ENCODE assay signal across 16 cellular contexts in genomic region chr1:189616893-189617292, GRCh38.
A peak's percentile ranks its signal among the peaks of the same experiment; 100 is the strongest.
DNase-seq lines count a peak whose midpoint lies in the region; ATAC-seq and TF ChIP-seq lines count a peak whose summit lies in the region.
"Had no signal": no experiment of that assay in that cellular context is flagged by ENCODE, and none has a peak within 500 bp of the region (broad histone marks: within the 10 kb centered on the region; RNA-seq: fewer than 3 reads in every experiment).

No MANE protein-coding gene starts in this region.

- DNase-seq in COLO829 (ENCODE audit: low spot score) = peak; percentile 90
- DNase-seq in NCI-H226 = peak; percentile 79
- DNase-seq in brain microvascular endothelial cell = peak; percentile 8
- DNase-seq in kidney glomerular epithelial cell (lab: John Stamatoyannopoulos, UW) = peak; percentile 89
- no peak for DNase-seq in NCI-H2171 (lab: John Stamatoyannopoulos, UW)
- no peak for DNase-seq in NCI-H146 treated with DMSO at 0.1 percent for 48 hours (lab: John Stamatoyannopoulos, UW; ENCODE audit: unreplicated experiment)
- no peak for DNase-seq in natural killer cell
- DNase-seq in endodermal cell = no peak
- DNase-seq: activated CD8-positive, alpha-beta T cell treated with anti-CD3 and anti-CD28 coated beads, Interleukin-2, amount 10 ng/mL, durations not matched to agents 7 days and 5 days; activated gamma-delta T cell; NCI-H1105 treated with DMSO at 0.1 percent for 48 hours; NCI-H524 treated with DMSO at 0.1 percent for 48 hours; Right ventricle myocardium superior; transverse colon had no signal

- intact Hi-C loops in natural killer cell (cut with micrococcal nuclease) = no loop called here

- H3K36me3 Mint-ChIP-seq in natural killer cell = no peaks in the 10 kb centered on the region
- H3K36me3 Mint-ChIP-seq in endodermal cell (ENCODE audit: low read depth) = no peaks in the 10 kb centered on the region

- H3K4me1 Mint-ChIP-seq in natural killer cell (no peaks in the 10 kb centered on the region), endodermal cell (no peaks in the 10 kb centered on the region)

- H3K36me3 ChIP-seq in brain microvascular endothelial cell (replicated peaks) (no peaks in the 10 kb centered on the region), endodermal cell (ENCODE audit: control insufficient read depth, insufficient read depth, low read length) (no peaks in the 10 kb centered on the region)
- H3K36me3 ChIP-seq: HAP-1, transverse colon had no signal

- H3K4me3 Mint-ChIP-seq in natural killer cell (no peak overlapping the region), endodermal cell (no peak overlapping the region)
- H3K4me3 Mint-ChIP-seq: activated CD8-positive, alpha-beta T cell treated with anti-CD3 and anti-CD28 coated beads, Interleukin-2, amount 10 ng/mL, durations not matched to agents 7 days and 5 days had no signal

- H3K4me3 ChIP-seq in brain microvascular endothelial cell (ENCODE audit: low read depth, low read length) (no peak overlapping the region), endodermal cell (ENCODE audit: low read length) (no peak overlapping the region)
- H3K4me3 ChIP-seq: HAP-1, transverse colon had no signal

- in situ Hi-C loops in brain microvascular endothelial cell (cut with HindIII; ENCODE audit: low pct_ligation_motif_present, low sequenced_read_pairs) = no loop called here

- no peaks in the 10 kb centered on the region for H3K9me3 ChIP-seq in endodermal cell (ENCODE audit: control insufficient read depth, low read length)
- H3K9me3 ChIP-seq: HAP-1, transverse colon had no signal

- no peaks in the 10 kb centered on the region for H3K4me1 ChIP-seq in endodermal cell (ENCODE audit: control insufficient read depth, insufficient read depth, low read length)
- H3K4me1 ChIP-seq: HAP-1, transverse colon had no signal

- H3K27ac ChIP-seq in brain microvascular endothelial cell (no peak overlapping the region), endodermal cell (ENCODE audit: low read depth, low read length) (no peak overlapping the region)
- H3K27ac ChIP-seq: transverse colon had no signal

- H3K9me3 Mint-ChIP-seq in natural killer cell = peaks cover 6 to 10% of the 10 kb centered on the region in 2 donors
- H3K9me3 Mint-ChIP-seq in endodermal cell = no peaks in the 10 kb centered on the region

- WGBS in endodermal cell (ENCODE audit: insufficient coverage in 1 of 2, insufficient read length in 1 of 2), 2 experiments = 76% methylated on average over 5 of the region's 5 CpGs; no CpG with 5 or more reads in 1 of the 2 experiments

- H3K27me3 ChIP-seq in brain microvascular endothelial cell (replicated peaks) (no peaks in the 10 kb centered on the region), endodermal cell (ENCODE audit: control insufficient read depth, insufficient read depth, low read length, poor library complexity, severe bottlenecking) (no peaks in the 10 kb centered on the region)
- H3K27me3 ChIP-seq: transverse colon had no signal

- H3K27ac Mint-ChIP-seq in natural killer cell (no peak overlapping the region), endodermal cell (no peak overlapping the region)
- H3K27ac Mint-ChIP-seq: activated CD8-positive, alpha-beta T cell treated with anti-CD3 and anti-CD28 coated beads, Interleukin-2, amount 10 ng/mL, durations not matched to agents 7 days and 5 days had no signal

- H3K27me3 Mint-ChIP-seq in natural killer cell (ENCODE audit: low read depth in 2 of 2) (no peaks in the 10 kb centered on the region), endodermal cell (ENCODE audit: insufficient read depth) (no peaks in the 10 kb centered on the region)

- no peak for ATAC-seq in natural killer cell
- ATAC-seq: activated CD8-positive, alpha-beta T cell treated with anti-CD3 and anti-CD28 coated beads, Interleukin-2, amount 10 ng/mL, durations not matched to agents 7 days and 5 days; HepG2 had no signal

- TF ChIP-seq CTCF in brain microvascular endothelial cell (IDR thresholded peaks at IDR 0.05; ENCODE audit: low read depth, low read length, missing control alignments) (no peak), natural killer cell (IDR thresholded peaks at IDR 0.05) (no peak), endodermal cell (conservative IDR thresholded peaks at IDR 0.05) (no peak)

- H3K9ac ChIP-seq in endodermal cell (ENCODE audit: extremely low read depth, low read length, poor library complexity, severe bottlenecking) = no peak overlapping the region

Comparison
In these comparisons a context has a peak if more than half of its experiments do, and no peak if none do; other contexts are left out.
1. DNase-seq: peak in COLO829 (single experiment), NCI-H226 (single experiment), brain microvascular endothelial cell (single experiment) and kidney glomerular epithelial cell (single experiment); none in NCI-H2171 (single experiment), NCI-H146 treated with DMSO at 0.1 percent for 48 hours (single experiment), natural killer cell (single experiment) and endodermal cell (single experiment).